Comparison of ENCODE assay signal across 1 cellular context in genomic region chr2:160420711-160421110, GRCh38.
TF ChIP-seq lines count a peak whose summit lies in the region.

No MANE protein-coding gene starts in this region.

TF ChIP-seq in HepG2, 621 proteins besides CTCF, POLR2A, EP300 and RAD21:
- TF ChIP-seq YY1 (IDR thresholded peaks at IDR 0.05; ENCODE audit: insufficient read depth, insufficient replicate concordance, low read depth, low read length), result no peak
- TF ChIP-seq ZZZ3 (CRISPR knock-in tag; IDR thresholded peaks at IDR 0.05; ENCODE audit: borderline replicate concordance), result no peak
- no peak for TF ChIP-seq ZSCAN21 (CRISPR knock-in tag; IDR thresholded peaks at IDR 0.05; ENCODE audit: borderline replicate concordance)
- no peak for TF ChIP-seq SP5 (CRISPR knock-in tag; IDR thresholded peaks at IDR 0.05; ENCODE audit: borderline replicate concordance, low read depth)
- TF ChIP-seq ZNF879 (CRISPR knock-in tag; IDR thresholded peaks at IDR 0.05), result no peak
- TF ChIP-seq CREB3 (CRISPR knock-in tag; IDR thresholded peaks at IDR 0.05), result no peak
- TF ChIP-seq ZNF576 (CRISPR knock-in tag; IDR thresholded peaks at IDR 0.05), result no peak
- TF ChIP-seq SNRNP70 (IDR thresholded peaks at IDR 0.05; ENCODE audit: low read depth, low read length), result no peak
- TF ChIP-seq JDP2 (CRISPR knock-in tag; IDR thresholded peaks at IDR 0.05; ENCODE audit: borderline replicate concordance), result no peak
- no peak for TF ChIP-seq PAX8 (CRISPR knock-in tag; IDR thresholded peaks at IDR 0.05; ENCODE audit: borderline replicate concordance)
- TF ChIP-seq ZFP90 (CRISPR knock-in tag; IDR thresholded peaks at IDR 0.05; ENCODE audit: borderline replicate concordance), result no peak
- no peak for TF ChIP-seq CCAR2 (optimal IDR thresholded peaks at IDR 0.05; ENCODE audit: low read depth, low read length)
- no peak for TF ChIP-seq NFRKB (IDR thresholded peaks at IDR 0.05)
- no peak for TF ChIP-seq ZNF234 (CRISPR knock-in tag; conservative IDR thresholded peaks at IDR 0.05)
- no peak for TF ChIP-seq DZIP1 (CRISPR knock-in tag; IDR thresholded peaks at IDR 0.05)
- no peak for TF ChIP-seq GFI1 (CRISPR knock-in tag; IDR thresholded peaks at IDR 0.05; ENCODE audit: borderline replicate concordance)
- no peak for TF ChIP-seq ZNF124 (CRISPR knock-in tag; IDR thresholded peaks at IDR 0.05)
- TF ChIP-seq ZNF260 (CRISPR knock-in tag; IDR thresholded peaks at IDR 0.05; ENCODE audit: borderline replicate concordance, low read depth), result no peak
TF ChIP-seq in HepG2: peak in this region for 0.
